Comparison of ENCODE assay signal across 21 cellular contexts in the genomic region with DNA sequence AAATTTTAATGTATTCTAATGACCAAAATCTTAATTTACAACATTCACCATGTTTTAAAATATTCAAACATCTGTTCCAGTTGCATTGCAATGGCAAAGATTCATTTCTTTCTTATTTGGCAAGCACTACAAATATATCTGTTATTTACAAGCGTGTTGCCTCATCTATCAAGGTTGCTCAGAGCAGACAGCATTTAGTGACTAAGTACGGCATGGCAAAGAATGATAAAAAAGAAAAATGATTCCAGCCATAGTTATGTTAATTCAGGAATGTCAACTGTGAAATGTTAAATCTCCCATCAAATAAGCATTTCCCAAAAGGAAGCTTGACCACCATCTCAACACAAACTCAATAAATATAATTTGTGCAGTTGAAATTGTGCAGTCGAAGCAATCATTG.
"Had no signal": no experiment of that assay in that cellular context is flagged by ENCODE, and none has a peak within 500 bp of the region (broad histone marks: within the 10 kb centered on the region; RNA-seq: fewer than 3 reads in every experiment).

No MANE protein-coding gene starts in this region.

- H3K9me3 Mint-ChIP-seq: activated CD8-positive, alpha-beta T cell treated with anti-CD3 and anti-CD28 coated beads for 36 hours; activated naive CD4-positive, alpha-beta T cell treated with anti-CD3 and anti-CD28 coated beads, Interleukin-2, amount 50 U/mL, for 24 hours had no signal

- H3K4me3 Mint-ChIP-seq: activated CD8-positive, alpha-beta T cell treated with anti-CD3 and anti-CD28 coated beads for 36 hours; activated naive CD4-positive, alpha-beta T cell treated with anti-CD3 and anti-CD28 coated beads, Interleukin-2, amount 50 U/mL, for 24 hours had no signal

- H3K36me3 Mint-ChIP-seq: activated naive CD4-positive, alpha-beta T cell treated with anti-CD3 and anti-CD28 coated beads, Interleukin-2, amount 50 U/mL, for 24 hours had no signal

- H3K27me3 ChIP-seq: ascending aorta, brain microvascular endothelial cell, cardiac muscle cell, Peyer's patch, SJCRH30 had no signal

- ATAC-seq: activated CD8-positive, alpha-beta T cell treated with anti-CD3 and anti-CD28 coated beads for 36 hours had no signal

- H3K9ac ChIP-seq: SK-N-SH had no signal

- H3K27ac Mint-ChIP-seq: activated CD8-positive, alpha-beta T cell treated with anti-CD3 and anti-CD28 coated beads for 36 hours; activated naive CD4-positive, alpha-beta T cell treated with anti-CD3 and anti-CD28 coated beads, Interleukin-2, amount 50 U/mL, for 24 hours had no signal

- H3K4me1 ChIP-seq: ascending aorta, Peyer's patch, SJCRH30 had no signal

- H3K27ac ChIP-seq: ascending aorta, brain microvascular endothelial cell, cardiac muscle cell, Peyer's patch, RWPE1, SJCRH30, VCaP had no signal

- H3K4me3 ChIP-seq: ascending aorta, cardiac muscle cell, Peyer's patch, SJCRH30 had no signal

- H3K4me1 Mint-ChIP-seq: activated naive CD4-positive, alpha-beta T cell treated with anti-CD3 and anti-CD28 coated beads, Interleukin-2, amount 50 U/mL, for 24 hours had no signal

- H3K36me3 ChIP-seq: ascending aorta, brain microvascular endothelial cell, cardiac muscle cell, Peyer's patch, SJCRH30 had no signal

- H3K4me2 ChIP-seq: SK-N-SH had no signal

- H3K9me2 ChIP-seq: SK-N-SH had no signal

- DNase-seq: activated CD4-positive, alpha-beta T cell treated with anti-CD3 and anti-CD28 coated beads for 4 hours; activated CD8-positive, alpha-beta memory T cell treated with anti-CD3 and anti-CD28 coated beads, Interleukin-2, amount 50 U/mL, for 4 hours; activated CD8-positive, alpha-beta T cell treated with anti-CD3 and anti-CD28 coated beads for 36 hours; amniotic stem cell; brain microvascular endothelial cell; NCI-H1092; NCI-H1417; NCI-H1930; NCI-H510A treated with DMSO at 0.1 percent for 48 hours; NCI-H69; NK-92 treated with Interleukin-12 subunit alpha and Interleukin-12 subunit beta, amount 100 ng/mL, for 24 hours; Peyer's patch; Right ventricle myocardium superior; SJCRH30; SK-N-SH; T-helper 1 cell had no signal

- H3K9me3 ChIP-seq: ascending aorta, Peyer's patch, SK-N-SH had no signal
